In genomic region chr7:32957326-32958045, GRCh38 we compare ENCODE assay signal across 8 cellular contexts. TPM values are rescaled to one million over a fixed set of nuclear protein-coding genes. Genes with fewer than 3 reads are reported as not detected.
DNase-seq lines count a peak whose midpoint lies in the region; ATAC-seq and TF ChIP-seq lines count a peak whose summit lies in the region.

A gene with protein sequence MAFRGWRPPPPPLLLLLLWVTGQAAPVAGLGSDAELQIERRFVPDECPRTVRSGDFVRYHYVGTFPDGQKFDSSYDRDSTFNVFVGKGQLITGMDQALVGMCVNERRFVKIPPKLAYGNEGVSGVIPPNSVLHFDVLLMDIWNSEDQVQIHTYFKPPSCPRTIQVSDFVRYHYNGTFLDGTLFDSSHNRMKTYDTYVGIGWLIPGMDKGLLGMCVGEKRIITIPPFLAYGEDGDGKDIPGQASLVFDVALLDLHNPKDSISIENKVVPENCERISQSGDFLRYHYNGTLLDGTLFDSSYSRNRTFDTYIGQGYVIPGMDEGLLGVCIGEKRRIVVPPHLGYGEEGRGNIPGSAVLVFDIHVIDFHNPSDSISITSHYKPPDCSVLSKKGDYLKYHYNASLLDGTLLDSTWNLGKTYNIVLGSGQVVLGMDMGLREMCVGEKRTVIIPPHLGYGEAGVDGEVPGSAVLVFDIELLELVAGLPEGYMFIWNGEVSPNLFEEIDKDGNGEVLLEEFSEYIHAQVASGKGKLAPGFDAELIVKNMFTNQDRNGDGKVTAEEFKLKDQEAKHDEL (plus strand): TSS chr7:32957440. CDS start chr7:32957574, 134 bp downstream.

- H3K36me3 Mint-ChIP-seq in activated B cell treated with CpG ODN at 0.5 μM for 24 hours (ENCODE audit: low read depth): no peaks in the 10 kb centered on the region

- peak within 1 kb of the TSS; percentile 75 for H3K4me3 Mint-ChIP-seq in activated B cell treated with CpG ODN at 0.5 μM for 24 hours

- H3K27ac ChIP-seq in thyroid gland: peak within 1 kb of the TSS; percentile 73 to 83 (median 79)

- H3K4me1 Mint-ChIP-seq in activated B cell treated with CpG ODN at 0.5 μM for 24 hours: peaks cover 7% of the 10 kb centered on the region

- peaks cover 5 to 8% of the 10 kb centered on the region in 2 donors for H3K4me1 ChIP-seq in thyroid gland

- WGBS in thyroid gland, 2 donors: 1 to 15% methylated on average over 6 to 26 of the region's 91 CpGs

- CTCF ChIA-PET in activated B cell treated with CpG ODN at 0.5 μM for 24 hours (lab: Charles Lee): no interaction called here

- in situ Hi-C loops in GM13977 (cut with MboI; ENCODE audit: low pct_unique_long_range_greater_than_20kb, low sequenced_read_pairs, unreplicated experiment): no loop called here

- TF ChIP-seq POLR2A in thyroid gland (IDR thresholded peaks at IDR 0.05): peak; percentile 2 to 80

- H3K4me3 ChIP-seq in thyroid gland (replicated peaks in 1 of 3): peak within 1 kb of the TSS; percentile 21 to 96 (median 84)

- DNase-seq in Ammon's horn (ENCODE audit: low spot score): peak; percentile 83
- DNase-seq in GM13977 (ENCODE audit: low spot score): peak; percentile 83
- peak; percentile 17 for DNase-seq in NCI-H1694 treated with DMSO at 0.1 percent for 48 hours (lab: John Stamatoyannopoulos, UW)
- DNase-seq in activated B cell treated with CpG ODN at 0.5 μM for 24 hours: peak; percentile 30
- DNase-seq in midbrain (lab: John Stamatoyannopoulos, UW): peak; percentile 70
- DNase-seq in thyroid gland: peak; percentile 73 to 78

- no peak for TF ChIP-seq CTCF in GM13977 (IDR thresholded peaks at IDR 0.05; ENCODE audit: extremely low read depth, insufficient read depth, missing control alignments)
- no peak for TF ChIP-seq CTCF in activated B cell treated with CpG ODN at 0.5 μM for 24 hours (IDR thresholded peaks at IDR 0.05)
- no peak for TF ChIP-seq CTCF in thyroid gland (IDR thresholded peaks at IDR 0.05)

- POLR2A ChIA-PET in activated B cell treated with CpG ODN at 0.5 μM for 24 hours (lab: Charles Lee): interaction anchor here (0.5 to 1.3 kb wide), 2 partner anchors 105 to 155 kb away, joined by 3 read pairs; partner anchors contain the start of gene NT5C3A

- H3K9me3 ChIP-seq in thyroid gland: no peaks in the 10 kb centered on the region

- no peaks in the 10 kb centered on the region for H3K36me3 ChIP-seq in thyroid gland

- intact Hi-C loops in activated B cell treated with CpG ODN at 0.5 μM for 24 hours (cut with micrococcal nuclease): no loop called here
- intact Hi-C loops in thyroid gland (cut with DNase I): no loop called here

- ATAC-seq in HG02798 (IDR thresholded peaks at IDR 0.05; ENCODE audit: poor library complexity, unreplicated experiment) (peak; percentile 88), activated B cell treated with CpG ODN at 0.5 μM for 24 hours (ENCODE audit: low read depth) (peak; percentile 68), esophagus mucosa (peak; percentile 97)

- no peak within 1 kb of the TSS for H3K27ac Mint-ChIP-seq in activated B cell treated with CpG ODN at 0.5 μM for 24 hours

- H3K27me3 ChIP-seq in thyroid gland: no peaks in the 10 kb centered on the region

- no peaks in the 10 kb centered on the region for H3K9me3 Mint-ChIP-seq in activated B cell treated with CpG ODN at 0.5 μM for 24 hours

- peaks cover 25% of the 10 kb centered on the region for H3K27me3 Mint-ChIP-seq in activated B cell treated with CpG ODN at 0.5 μM for 24 hours

RNA-seq across cellular contexts. Expression of the gene that starts here (rescaled TPM):
- total RNA-seq in activated B cell treated with CpG ODN at 0.5 μM for 24 hours (0.51 and 0.69 TPM in 2 replicates), esophagus mucosa (62.9 TPM), thyroid gland (100 to 1,000 TPM in 3 of 4 donors, 10 to 100 TPM in 1; 94.7 to 139 (median 123) TPM)

Comparison
In these comparisons a context has a peak if more than half of its experiments do, and no peak if none do; other contexts are left out.
1. Peak in every context shown above with its lines: DNase-seq, ATAC-seq, H3K4me3 ChIP-seq and H3K27ac ChIP-seq.
2. RNA of the gene that starts here (total RNA-seq): 94.7 to 139 TPM in thyroid gland and 62.9 TPM in esophagus mucosa (single experiment); 0.51 to 0.69 TPM in activated B cell treated with CpG ODN at 0.5 μM for 24 hours; every median in the first group is over 10 times any median in the second.
3. Peak in DNase-seq and ATAC-seq in activated B cell treated with CpG ODN at 0.5 μM for 24 hours; RNA of the gene not detected or under 1 TPM.
4. DNase-seq: peak in every context shown above with its lines; median percentile 83 in Ammon's horn; 83 in GM13977; 76 in thyroid gland; 70 in midbrain; 30 in activated B cell treated with CpG ODN at 0.5 μM for 24 hours; 17 in NCI-H1694 treated with DMSO at 0.1 percent for 48 hours.